ENCODE assay signal across 1 cellular context in genomic region chr17:81511800-81512559, GRCh38.
TF ChIP-seq lines count a peak whose summit lies in the region.

No MANE protein-coding gene starts in this region.

TF ChIP-seq in HepG2, 621 proteins besides CTCF, POLR2A, EP300 and RAD21 (continued from another document and continues in another):
- TF ChIP-seq KIAA2018 (CRISPR knock-in tag; IDR thresholded peaks at IDR 0.05; ENCODE audit: borderline replicate concordance) (no peak), TGIF2 (CRISPR knock-in tag; IDR thresholded peaks at IDR 0.05) (no peak), HNF4G (IDR thresholded peaks at IDR 0.05; ENCODE audit: borderline replicate concordance, low read depth, low read length) (no peak), HNF4G (CRISPR knock-in tag; IDR thresholded peaks at IDR 0.05; ENCODE audit: borderline replicate concordance, low read depth) (no peak), SNAPC5 (CRISPR knock-in tag; IDR thresholded peaks at IDR 0.05; ENCODE audit: borderline replicate concordance) (no peak), ZNF619 (CRISPR knock-in tag; IDR thresholded peaks at IDR 0.05) (no peak; the same call in 1 of the 2 replicates), SIN3A (IDR thresholded peaks at IDR 0.05; ENCODE audit: borderline replicate concordance, low read depth, low read length) (peak; percentile 60; the same call in 1 of the 2 replicates), ZNF629 (CRISPR knock-in tag; conservative IDR thresholded peaks at IDR 0.05) (no peak), HMG20A (CRISPR knock-in tag; IDR thresholded peaks at IDR 0.05; ENCODE audit: borderline replicate concordance) (no peak), ZNF20 (CRISPR knock-in tag; IDR thresholded peaks at IDR 0.05) (no peak), PHF8 (CRISPR knock-in tag; IDR thresholded peaks at IDR 0.05) (peak; percentile 46), GMEB2 (CRISPR knock-in tag; IDR thresholded peaks at IDR 0.05; ENCODE audit: low read depth) (no peak), NFE2 (CRISPR knock-in tag; IDR thresholded peaks at IDR 0.05) (no peak), MAZ (IDR thresholded peaks at IDR 0.05; ENCODE audit: borderline replicate concordance, low read depth, low read length) (no peak), MAZ (CRISPR knock-in tag; IDR thresholded peaks at IDR 0.05; ENCODE audit: low read depth) (no peak), ZMAT5 (CRISPR knock-in tag; IDR thresholded peaks at IDR 0.05; ENCODE audit: borderline replicate concordance, low read depth) (no peak), HOXA5 (CRISPR knock-in tag; IDR thresholded peaks at IDR 0.05) (no peak), SRSF1 (optimal IDR thresholded peaks at IDR 0.05; ENCODE audit: low read depth, low read length) (no peak), ZNF318 (CRISPR knock-in tag; IDR thresholded peaks at IDR 0.05) (peak; percentile 87; the same call in 1 of the 2 replicates), SUZ12 (IDR thresholded peaks at IDR 0.05; ENCODE audit: low read depth, low read length) (no peak), KLF16 (CRISPR knock-in tag; IDR thresholded peaks at IDR 0.05) (peak in 1 of 2 experiments; percentile 10; a peak in 1 of 4 replicates), NCOA5 (CRISPR knock-in tag; IDR thresholded peaks at IDR 0.05) (no peak), ZNF501 (CRISPR knock-in tag; IDR thresholded peaks at IDR 0.05) (peak; percentile 32; the same call in 1 of the 2 replicates), BHLHE40 (IDR thresholded peaks at IDR 0.05; ENCODE audit: low read length) (0 out of 2 replicates have a peak, but pooled peaks have one; percentile 3), ZNF510 (CRISPR knock-in tag; IDR thresholded peaks at IDR 0.05; ENCODE audit: low read depth) (peak; percentile 64; the same call in 1 of the 2 replicates), PBX2 (CRISPR knock-in tag; IDR thresholded peaks at IDR 0.05) (no peak), ZNF251 (CRISPR knock-in tag; IDR thresholded peaks at IDR 0.05) (no peak), XBP1 (CRISPR knock-in tag; IDR thresholded peaks at IDR 0.05) (no peak), ARNTL (CRISPR knock-in tag; IDR thresholded peaks at IDR 0.05) (0 out of 2 replicates have a peak, but pooled peaks have one; percentile 56), ZNF558 (CRISPR knock-in tag; IDR thresholded peaks at IDR 0.05; ENCODE audit: borderline replicate concordance) (no peak), ARID2 (CRISPR knock-in tag; IDR thresholded peaks at IDR 0.05; ENCODE audit: borderline replicate concordance) (peak; percentile 58), ZNF567 (CRISPR knock-in tag; IDR thresholded peaks at IDR 0.05; ENCODE audit: borderline replicate concordance) (no peak), NPAS2 (CRISPR knock-in tag; IDR thresholded peaks at IDR 0.05; ENCODE audit: borderline replicate concordance) (no peak), ZGPAT (CRISPR knock-in tag; IDR thresholded peaks at IDR 0.05) (no peak), ZNF816 (CRISPR knock-in tag; IDR thresholded peaks at IDR 0.05; ENCODE audit: borderline replicate concordance) (no peak), ZBTB44 (CRISPR knock-in tag; IDR thresholded peaks at IDR 0.05) (no peak), MAFF (IDR thresholded peaks at IDR 0.05; ENCODE audit: low read depth, low read length) (no peak), SATB2 (CRISPR knock-in tag; IDR thresholded peaks at IDR 0.05) (no peak), TOE1 (CRISPR knock-in tag; IDR thresholded peaks at IDR 0.05) (no peak), ZNF30 (CRISPR knock-in tag; IDR thresholded peaks at IDR 0.05) (0 out of 2 replicates have a peak, but pooled peaks have one; percentile 77)
